Comparison of ENCODE assay signal across 1 cellular context in genomic region chr6:99424761-99425646, GRCh38.
TF ChIP-seq lines count a peak whose summit lies in the region.

Gene PNISR, minus strand, starts transcription at chr6:99425308. Its CDS starts 10,649 bp downstream, at chr6:99414659.

TF ChIP-seq in HepG2, 621 proteins besides CTCF, POLR2A, EP300 and RAD21 (continued from another document and continues in another):
- no peak for TF ChIP-seq ATF6 (CRISPR knock-in tag; conservative IDR thresholded peaks at IDR 0.05)
- TF ChIP-seq NPAS2 (CRISPR knock-in tag; IDR thresholded peaks at IDR 0.05; ENCODE audit: borderline replicate concordance) = no peak
- TF ChIP-seq DMAP1 (CRISPR knock-in tag; IDR thresholded peaks at IDR 0.05) = peak; percentile 93
- no peak for TF ChIP-seq MTERF4 (CRISPR knock-in tag; IDR thresholded peaks at IDR 0.05)
- no peak for TF ChIP-seq ATF2 (CRISPR knock-in tag; IDR thresholded peaks at IDR 0.05)
- TF ChIP-seq NONO (IDR thresholded peaks at IDR 0.05) = no peak
- peak; percentile 74 for TF ChIP-seq NONO (CRISPR knock-in tag; conservative IDR thresholded peaks at IDR 0.05)
- no peak for TF ChIP-seq THRA (CRISPR knock-in tag; IDR thresholded peaks at IDR 0.05; ENCODE audit: borderline replicate concordance)
- TF ChIP-seq RXRA (CRISPR knock-in tag; IDR thresholded peaks at IDR 0.05) = no peak
- no peak; the same call in 1 of the 2 replicates for TF ChIP-seq ZNF281 (CRISPR knock-in tag; IDR thresholded peaks at IDR 0.05; ENCODE audit: borderline replicate concordance)
- TF ChIP-seq HDAC6 (IDR thresholded peaks at IDR 0.05; ENCODE audit: low read depth, low read length) = no peak
- no peak for TF ChIP-seq U2AF1 (optimal IDR thresholded peaks at IDR 0.05; ENCODE audit: low read depth, low read length)
- no peak; the same call in 1 of the 2 replicates for TF ChIP-seq FOXC1 (CRISPR knock-in tag; IDR thresholded peaks at IDR 0.05; ENCODE audit: borderline replicate concordance)
- no peak for TF ChIP-seq MXD3 (CRISPR knock-in tag; IDR thresholded peaks at IDR 0.05)
- peak; percentile 28; the same call in 1 of the 2 replicates for TF ChIP-seq ZNF263 (CRISPR knock-in tag; IDR thresholded peaks at IDR 0.05)
- no peak for TF ChIP-seq HNF4A (CRISPR knock-in tag; IDR thresholded peaks at IDR 0.05)
- TF ChIP-seq ZBTB37 (CRISPR knock-in tag; IDR thresholded peaks at IDR 0.05) = no peak
- 0 out of 2 replicates have a peak, but pooled peaks have one; percentile 31 for TF ChIP-seq PBX3 (CRISPR knock-in tag; IDR thresholded peaks at IDR 0.05; ENCODE audit: borderline replicate concordance)
- TF ChIP-seq ZNF75D (CRISPR knock-in tag; IDR thresholded peaks at IDR 0.05; ENCODE audit: borderline replicate concordance) = no peak
- no peak for TF ChIP-seq BATF2 (CRISPR knock-in tag; IDR thresholded peaks at IDR 0.05)
- no peak for TF ChIP-seq KLF9 (CRISPR knock-in tag; IDR thresholded peaks at IDR 0.05; ENCODE audit: low read depth)
- TF ChIP-seq HNRNPL (IDR thresholded peaks at IDR 0.05; ENCODE audit: low read depth, low read length) = no peak
- no peak for TF ChIP-seq SRF (IDR thresholded peaks at IDR 0.05; ENCODE audit: low read depth, low read length)
- TF ChIP-seq ZNF20 (CRISPR knock-in tag; IDR thresholded peaks at IDR 0.05) = no peak
- no peak for TF ChIP-seq ZMAT5 (CRISPR knock-in tag; IDR thresholded peaks at IDR 0.05; ENCODE audit: borderline replicate concordance, low read depth)
- peak; percentile 51; the same call in 1 of the 2 replicates for TF ChIP-seq ZHX1 (CRISPR knock-in tag; IDR thresholded peaks at IDR 0.05; ENCODE audit: low read depth)
- no peak for TF ChIP-seq BCL3 (CRISPR knock-in tag; IDR thresholded peaks at IDR 0.05)
- TF ChIP-seq ZNF235 (CRISPR knock-in tag; IDR thresholded peaks at IDR 0.05; ENCODE audit: borderline replicate concordance) = 0 out of 2 replicates have a peak, but pooled peaks have one; percentile 51
- no peak for TF ChIP-seq BRCA1 (CRISPR knock-in tag; IDR thresholded peaks at IDR 0.05)
- no peak for TF ChIP-seq HHEX (CRISPR knock-in tag; IDR thresholded peaks at IDR 0.05)
- TF ChIP-seq RORA (CRISPR knock-in tag; IDR thresholded peaks at IDR 0.05) = no peak
- TF ChIP-seq NR1H2 (CRISPR knock-in tag; IDR thresholded peaks at IDR 0.05; ENCODE audit: borderline replicate concordance, low read depth) = no peak
- peak; percentile 85 for TF ChIP-seq HNRNPLL (IDR thresholded peaks at IDR 0.05; ENCODE audit: low read depth, low read length, poor library complexity, severe bottlenecking)
- no peak for TF ChIP-seq CBX2 (IDR thresholded peaks at IDR 0.05; ENCODE audit: low read depth, low read length)
- TF ChIP-seq CBX2 (CRISPR knock-in tag; IDR thresholded peaks at IDR 0.05; ENCODE audit: low read depth) = no peak
- no peak for TF ChIP-seq SPEN (CRISPR knock-in tag; IDR thresholded peaks at IDR 0.05; ENCODE audit: low read depth)
- no peak for TF ChIP-seq MEIS2 (CRISPR knock-in tag; IDR thresholded peaks at IDR 0.05)
- 0 out of 2 replicates have a peak, but pooled peaks have one; percentile 8 for TF ChIP-seq PBX2 (CRISPR knock-in tag; IDR thresholded peaks at IDR 0.05)
- no peak; the same call in 1 of the 2 replicates for TF ChIP-seq NFKB2 (CRISPR knock-in tag; IDR thresholded peaks at IDR 0.05; ENCODE audit: borderline replicate concordance)
- TF ChIP-seq ZNF24 (IDR thresholded peaks at IDR 0.05) = no peak
- no peak for TF ChIP-seq ZNF570 (CRISPR knock-in tag; IDR thresholded peaks at IDR 0.05; ENCODE audit: borderline replicate concordance)
- no peak for TF ChIP-seq NKX3-1 (CRISPR knock-in tag; IDR thresholded peaks at IDR 0.05)
- TF ChIP-seq TEAD3 (CRISPR knock-in tag; optimal IDR thresholded peaks at IDR 0.05; ENCODE audit: borderline replicate concordance) = peak; percentile 12
- TF ChIP-seq NFE2L2 (IDR thresholded peaks at IDR 0.05; ENCODE audit: low read length) = no peak
- peak; percentile 42; the same call in 1 of the 2 replicates for TF ChIP-seq POGZ (CRISPR knock-in tag; IDR thresholded peaks at IDR 0.05)
